Comparison of ENCODE assay signal across 1 cellular context in genomic region chr1:53895421-53895820, GRCh38.
TF ChIP-seq lines count a peak whose summit lies in the region.

No MANE protein-coding gene starts in this region.

TF ChIP-seq in IMR-90, 13 proteins besides CTCF, POLR2A, EP300 and RAD21:
- TF ChIP-seq CHD1 (IDR thresholded peaks at IDR 0.05; ENCODE audit: low read depth, low read length) (no peak), CEBPB (IDR thresholded peaks at IDR 0.05; ENCODE audit: low read depth, low read length) (no peak), SMC3 (IDR thresholded peaks at IDR 0.05; ENCODE audit: low read depth, low read length) (no peak), BHLHE40 (IDR thresholded peaks at IDR 0.05; ENCODE audit: low read depth, low read length) (no peak), NFE2L2 (IDR thresholded peaks at IDR 0.05; ENCODE audit: low read depth, low read length) (no peak), MAZ (IDR thresholded peaks at IDR 0.05; ENCODE audit: borderline replicate concordance, low read depth, low read length) (no peak), RCOR1 (IDR thresholded peaks at IDR 0.05; ENCODE audit: insufficient replicate concordance, low read length) (no peak), USF2 (IDR thresholded peaks at IDR 0.05; ENCODE audit: low read depth, low read length) (no peak), RFX5 (IDR thresholded peaks at IDR 0.05; ENCODE audit: low read depth, low read length) (no peak), MXI1 (IDR thresholded peaks at IDR 0.05; ENCODE audit: borderline replicate concordance, low read depth, low read length) (no peak), FOS (IDR thresholded peaks at IDR 0.05; ENCODE audit: low read depth, low read length) (no peak), MAFK (IDR thresholded peaks at IDR 0.05; ENCODE audit: low read depth, low read length) (no peak)
- TF ChIP-seq, protein P1, sequence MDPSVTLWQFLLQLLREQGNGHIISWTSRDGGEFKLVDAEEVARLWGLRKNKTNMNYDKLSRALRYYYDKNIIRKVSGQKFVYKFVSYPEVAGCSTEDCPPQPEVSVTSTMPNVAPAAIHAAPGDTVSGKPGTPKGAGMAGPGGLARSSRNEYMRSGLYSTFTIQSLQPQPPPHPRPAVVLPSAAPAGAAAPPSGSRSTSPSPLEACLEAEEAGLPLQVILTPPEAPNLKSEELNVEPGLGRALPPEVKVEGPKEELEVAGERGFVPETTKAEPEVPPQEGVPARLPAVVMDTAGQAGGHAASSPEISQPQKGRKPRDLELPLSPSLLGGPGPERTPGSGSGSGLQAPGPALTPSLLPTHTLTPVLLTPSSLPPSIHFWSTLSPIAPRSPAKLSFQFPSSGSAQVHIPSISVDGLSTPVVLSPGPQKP (IDR thresholded peaks at IDR 0.05; ENCODE audit: borderline replicate concordance, low read depth, low read length), result no peak
